22 cellular contexts compared by ENCODE assay signal in the genomic region with DNA sequence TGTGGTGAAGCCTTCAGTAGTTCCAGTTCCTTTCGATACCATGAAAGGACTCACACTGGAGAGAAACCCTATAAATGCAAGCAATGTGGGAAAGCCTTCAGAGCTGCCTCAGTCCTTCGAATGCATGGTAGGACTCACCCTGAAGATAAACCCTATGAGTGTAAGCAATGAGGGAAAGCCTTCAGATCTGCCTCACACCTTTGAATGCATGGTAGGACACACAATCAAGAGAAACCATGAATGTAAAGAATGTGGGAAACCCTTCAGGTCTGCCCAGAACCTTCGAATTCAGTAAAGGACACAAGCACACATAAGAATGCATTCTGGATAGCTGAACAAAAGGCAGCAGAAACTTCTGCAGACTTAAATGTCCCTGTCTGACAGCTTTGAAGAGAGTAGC. TPM values are rescaled to one million over a fixed set of nuclear protein-coding genes. Genes with fewer than 3 reads are reported as not detected.
DNase-seq lines count a peak whose midpoint lies in the region; ATAC-seq and TF ChIP-seq lines count a peak whose summit lies in the region.
"Had no signal": no experiment of that assay in that cellular context is flagged by ENCODE, and none has a peak within 500 bp of the region (broad histone marks: within the 10 kb centered on the region; RNA-seq: fewer than 3 reads in every experiment).

No MANE protein-coding gene starts in this region.

- H3K27me3 Mint-ChIP-seq in endodermal cell (ENCODE audit: insufficient read depth): peaks cover 2% of the 10 kb centered on the region
- H3K27me3 Mint-ChIP-seq: CD4-positive, CD25-positive, alpha-beta regulatory T cell had no signal

- H3K36me3 ChIP-seq in HUES48 (ENCODE audit: control insufficient read depth, insufficient read depth, low read length) (peaks cover 35% of the 10 kb centered on the region), endodermal cell (ENCODE audit: control insufficient read depth, insufficient read depth, low read length) (peaks cover 57% of the 10 kb centered on the region), mucosa of rectum (ENCODE audit: control insufficient read depth in 2 of 2, insufficient read depth in 2 of 2, low read length in 2 of 2) (peaks cover 28 to 41% of the 10 kb centered on the region in 2 donors), subcutaneous abdominal adipose tissue (ENCODE audit: control insufficient read depth in 5 of 5, insufficient read depth in 5 of 5, low read length in 5 of 5) (peaks cover 20 to 25% (median 21%) of the 10 kb centered on the region in 5 donors)

- peaks cover 98% of the 10 kb centered on the region for H3K9me3 Mint-ChIP-seq in endodermal cell

- no peak overlapping the region for H3K27ac ChIP-seq in HUES48 (ENCODE audit: low read depth, low read length)
- no peak overlapping the region for H3K27ac ChIP-seq in endodermal cell (ENCODE audit: low read depth, low read length)
- H3K27ac ChIP-seq in mucosa of rectum (ENCODE audit: low read depth in 2 of 2, low read length in 2 of 2): no peak overlapping the region
- no peak overlapping the region for H3K27ac ChIP-seq in subcutaneous abdominal adipose tissue (ENCODE audit: low read depth, low read length)
- H3K27ac ChIP-seq: SJCRH30 had no signal

- 94 to 98% methylated on average over 3 of the region's 3 CpGs for WGBS in endodermal cell (ENCODE audit: insufficient coverage in 1 of 2, insufficient read length in 1 of 2), 2 experiments

- TF ChIP-seq CTCF in endodermal cell (conservative IDR thresholded peaks at IDR 0.05): no peak

- H3K9me3 ChIP-seq in HUES48 (ENCODE audit: control insufficient read depth, insufficient read depth, low read length): peaks cover 72% of the 10 kb centered on the region
- H3K9me3 ChIP-seq in endodermal cell (ENCODE audit: control insufficient read depth, low read length): peaks cover 84% of the 10 kb centered on the region
- H3K9me3 ChIP-seq in mucosa of rectum (ENCODE audit: control insufficient read depth in 2 of 2, low read length in 2 of 2): peaks cover 38 to 46% of the 10 kb centered on the region in 2 donors
- H3K9me3 ChIP-seq in subcutaneous abdominal adipose tissue (ENCODE audit: control insufficient read depth in 5 of 5, low read length in 5 of 5): peaks cover 17 to 64% (median 33%) of the 10 kb centered on the region in 5 donors

- peaks cover 68% of the 10 kb centered on the region for H3K36me3 Mint-ChIP-seq in endodermal cell (ENCODE audit: low read depth)

- no peak overlapping the region for H3K9ac ChIP-seq in HUES48 (ENCODE audit: low read depth, low read length)
- H3K9ac ChIP-seq in endodermal cell (ENCODE audit: extremely low read depth, low read length, poor library complexity, severe bottlenecking): no peak overlapping the region
- no peak overlapping the region for H3K9ac ChIP-seq in mucosa of rectum (ENCODE audit: low read depth in 1 of 2, low read length in 2 of 2)
- no peak overlapping the region for H3K9ac ChIP-seq in subcutaneous abdominal adipose tissue (ENCODE audit: low read length in 5 of 5)

- H3K4me3 Mint-ChIP-seq in endodermal cell: no peak overlapping the region
- H3K4me3 Mint-ChIP-seq: CD4-positive, CD25-positive, alpha-beta regulatory T cell had no signal

- H3K4me3 ChIP-seq in HUES48 (ENCODE audit: low read depth, low read length): peak overlapping the region; percentile 42
- peak overlapping the region; percentile 79 for H3K4me3 ChIP-seq in endodermal cell (ENCODE audit: low read length)
- H3K4me3 ChIP-seq in mucosa of rectum (ENCODE audit: low read length in 2 of 2): peak overlapping the region; percentile 46 to 51
- H3K4me3 ChIP-seq in subcutaneous abdominal adipose tissue (ENCODE audit: low read depth in 1 of 5, low read length in 5 of 5): peak overlapping the region; percentile 38 to 66 (median 60)
- H3K4me3 ChIP-seq: SJCRH30 had no signal

- DNase-seq in endodermal cell: no peak
- DNase-seq in SW 1271 (lab: John Stamatoyannopoulos, UW): no peak
- no peak for DNase-seq in DMS114 treated with DMSO at 0.1 percent for 48 hours (lab: John Stamatoyannopoulos, UW; ENCODE audit: unreplicated experiment)
- DNase-seq: ACHN; AML-193; Calu3; CD4-positive, CD25-positive, alpha-beta regulatory T cell; HCEC 1CT; KG1; NCI-H1048; NCI-H1436 treated with DMSO at 0.1 percent for 48 hours; NCI-H2029 treated with DMSO at 0.1 percent for 48 hours; NCI-H2171 treated with DMSO at 0.1 percent for 48 hours; NCI-H748 treated with DMSO at 0.1 percent for 48 hours; OCI-M1; RPMI8226; SJCRH30 had no signal

- H3K27ac Mint-ChIP-seq in endodermal cell: no peak overlapping the region
- H3K27ac Mint-ChIP-seq: CD4-positive, CD25-positive, alpha-beta regulatory T cell had no signal

- no peaks in the 10 kb centered on the region for H3K4me1 Mint-ChIP-seq in endodermal cell

- H3K4me1 ChIP-seq in HUES48 (ENCODE audit: control insufficient read depth, insufficient read depth, low read length): no peaks in the 10 kb centered on the region
- no peaks in the 10 kb centered on the region for H3K4me1 ChIP-seq in endodermal cell (ENCODE audit: control insufficient read depth, insufficient read depth, low read length)
- H3K4me1 ChIP-seq in mucosa of rectum (ENCODE audit: control insufficient read depth in 2 of 2, insufficient read depth in 2 of 2, low read length in 2 of 2): no peaks in the 10 kb centered on the region
- H3K4me1 ChIP-seq in subcutaneous abdominal adipose tissue (ENCODE audit: control insufficient read depth in 5 of 5, insufficient read depth in 5 of 5, low read length in 5 of 5): no peaks in the 10 kb centered on the region
- H3K4me1 ChIP-seq: SJCRH30 had no signal

- H3K27me3 ChIP-seq in HUES48 (ENCODE audit: control insufficient read depth, insufficient read depth, low read length) (no peaks in the 10 kb centered on the region), endodermal cell (ENCODE audit: control insufficient read depth, insufficient read depth, low read length, poor library complexity, severe bottlenecking) (no peaks in the 10 kb centered on the region), mucosa of rectum (ENCODE audit: control insufficient read depth in 2 of 2, insufficient read depth in 2 of 2, low read length in 2 of 2) (no peaks in the 10 kb centered on the region), subcutaneous abdominal adipose tissue (ENCODE audit: control insufficient read depth in 5 of 5, insufficient read depth in 4 of 5, low read length in 5 of 5) (no peaks in the 10 kb centered on the region)
- H3K27me3 ChIP-seq: SJCRH30 had no signal

- ATAC-seq in SK-N-SH treated with all-trans-retinoic acid at 6 μM for 48 hours: no peak

TF ChIP-seq in SK-N-SH treated with all-trans-retinoic acid at 6 μM for 48 hours, 23 proteins besides CTCF, POLR2A, EP300 and RAD21:
- TF ChIP-seq TOX (CRISPR knock-in tag; IDR thresholded peaks at IDR 0.05; ENCODE audit: borderline replicate concordance) (no peak), GLIS3 (CRISPR knock-in tag; IDR thresholded peaks at IDR 0.05) (no peak), PPARA (CRISPR knock-in tag; IDR thresholded peaks at IDR 0.05; ENCODE audit: borderline replicate concordance) (no peak), BACH2 (CRISPR knock-in tag; IDR thresholded peaks at IDR 0.05; ENCODE audit: borderline replicate concordance) (no peak), ARNTL (CRISPR knock-in tag; IDR thresholded peaks at IDR 0.05; ENCODE audit: borderline replicate concordance, low read depth) (no peak), ZC3H10 (CRISPR knock-in tag; IDR thresholded peaks at IDR 0.05) (no peak)
- TF ChIP-seq, protein P1, sequence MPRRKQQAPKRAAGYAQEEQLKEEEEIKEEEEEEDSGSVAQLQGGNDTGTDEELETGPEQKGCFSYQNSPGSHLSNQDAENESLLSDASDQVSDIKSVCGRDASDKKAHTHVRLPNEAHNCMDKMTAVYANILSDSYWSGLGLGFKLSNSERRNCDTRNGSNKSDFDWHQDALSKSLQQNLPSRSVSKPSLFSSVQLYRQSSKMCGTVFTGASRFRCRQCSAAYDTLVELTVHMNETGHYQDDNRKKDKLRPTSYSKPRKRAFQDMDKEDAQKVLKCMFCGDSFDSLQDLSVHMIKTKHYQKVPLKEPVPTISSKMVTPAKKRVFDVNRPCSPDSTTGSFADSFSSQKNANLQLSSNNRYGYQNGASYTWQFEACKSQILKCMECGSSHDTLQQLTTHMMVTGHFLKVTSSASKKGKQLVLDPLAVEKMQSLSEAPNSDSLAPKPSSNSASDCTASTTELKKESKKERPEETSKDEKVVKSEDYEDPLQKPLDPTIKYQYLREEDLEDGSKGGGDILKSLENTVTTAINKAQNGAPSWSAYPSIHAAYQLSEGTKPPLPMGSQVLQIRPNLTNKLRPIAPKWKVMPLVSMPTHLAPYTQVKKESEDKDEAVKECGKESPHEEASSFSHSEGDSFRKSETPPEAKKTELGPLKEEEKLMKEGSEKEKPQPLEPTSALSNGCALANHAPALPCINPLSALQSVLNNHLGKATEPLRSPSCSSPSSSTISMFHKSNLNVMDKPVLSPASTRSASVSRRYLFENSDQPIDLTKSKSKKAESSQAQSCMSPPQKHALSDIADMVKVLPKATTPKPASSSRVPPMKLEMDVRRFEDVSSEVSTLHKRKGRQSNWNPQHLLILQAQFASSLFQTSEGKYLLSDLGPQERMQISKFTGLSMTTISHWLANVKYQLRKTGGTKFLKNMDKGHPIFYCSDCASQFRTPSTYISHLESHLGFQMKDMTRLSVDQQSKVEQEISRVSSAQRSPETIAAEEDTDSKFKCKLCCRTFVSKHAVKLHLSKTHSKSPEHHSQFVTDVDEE (CRISPR knock-in tag; IDR thresholded peaks at IDR 0.05): no peak
TF ChIP-seq in SK-N-SH treated with all-trans-retinoic acid at 6 μM for 48 hours: peak in this region for 0.

RNA-seq across cellular contexts. Expression of a gene that starts 18.3 kb away (rescaled TPM):
- total RNA-seq in endodermal cell: 10 to 100 TPM; 24.6 to 28.8 TPM
- 15.9 TPM for polyA plus RNA-seq in endodermal cell (2013, experiment 1 of 2)
- polyA plus RNA-seq in endodermal cell (2013, experiment 2 of 2): 15.6 TPM
- total RNA-seq: NCI-H460 had no signal

RNA-seq across cellular contexts. Expression of a gene that starts 19.0 kb away (rescaled TPM):
- 10 to 100 TPM; 11.6 to 19.2 TPM for total RNA-seq in endodermal cell
- polyA plus RNA-seq in endodermal cell (2013, experiment 1 of 2): 10.0 TPM
- 10.7 TPM for polyA plus RNA-seq in endodermal cell (2013, experiment 2 of 2)

RNA-seq across cellular contexts. Expression of a gene that starts 57.4 kb away (rescaled TPM):
- 1 to 10 TPM in 1 of 2 donors, under 1 TPM in 1; 0.38 to 1.4 TPM for total RNA-seq in endodermal cell
- polyA plus RNA-seq in endodermal cell (2013, experiment 1 of 2): 5.0 TPM
- polyA plus RNA-seq in endodermal cell (2013, experiment 2 of 2): 4.6 TPM
- total RNA-seq: NCI-H460 had no signal

RNA-seq across cellular contexts. Expression of a gene that starts 58.9 kb away (rescaled TPM):
- total RNA-seq in endodermal cell: 1 to 10 TPM; 4.4 to 5.0 TPM
- 2.4 TPM for polyA plus RNA-seq in endodermal cell (2013, experiment 1 of 2)
- polyA plus RNA-seq in endodermal cell (2013, experiment 2 of 2): 2.1 TPM
- total RNA-seq: NCI-H460 had no signal
